8 cellular contexts compared by ENCODE assay signal in genomic region chr11:3423138-3423715, GRCh38. TPM values are rescaled to one million over a fixed set of nuclear protein-coding genes. Genes with fewer than 3 reads are reported as not detected.
DNase-seq lines count a peak whose midpoint lies in the region; ATAC-seq and TF ChIP-seq lines count a peak whose summit lies in the region.
"Not testable (repeated sequence)": the region's sequence is repeated elsewhere in the genome, so short reads cannot be mapped to it uniquely, and the experiment has no call there.

No MANE protein-coding gene starts in this region.

- WGBS in transverse colon (ENCODE audit: low coverage in 1 of 2), 2 donors = 2% methylated on average over 27 of the region's 45 CpGs; no CpG with 5 or more reads in 1 of the 2 donors

- H3K4me3 ChIP-seq in Caco-2 (ENCODE audit: low read depth, low read length) = peak overlapping the region; percentile 73
- H3K4me3 ChIP-seq in NT2/D1 (ENCODE audit: insufficient read length, low read depth) = peak overlapping the region; percentile 45
- peak overlapping the region; percentile 67 to 71 for H3K4me3 ChIP-seq in neutrophil (ENCODE audit: low read depth in 1 of 2, low read length in 1 of 2)
- H3K4me3 ChIP-seq in transverse colon = peak overlapping the region; percentile 48 to 78 (median 51)

- H3K27ac ChIP-seq in neutrophil = peak overlapping the region; percentile 72
- H3K27ac ChIP-seq in transverse colon = peak overlapping the region; percentile 78 to 88 (median 88)

- H3K27me3 ChIP-seq in Caco-2 (replicated peaks; ENCODE audit: control insufficient read depth, insufficient read depth, low read length); NT2/D1 (ENCODE audit: insufficient read depth, insufficient read length); transverse colon: not testable (repeated sequence)
- H3K27me3 ChIP-seq in neutrophil = peaks cover 58% of the 10 kb centered on the region

- not testable (repeated sequence) for H3K27me3 Mint-ChIP-seq in Caco-2 (ENCODE audit: insufficient read depth, unreplicated experiment); activated T-cell treated with anti-CD3 and anti-CD28 coated beads, Interleukin-2, amount 50 U/mL, for 72 hours (ENCODE audit: low read depth); effector memory CD8-positive, alpha-beta T cell
- H3K27me3 Mint-ChIP-seq in HFFc6 (ENCODE audit: insufficient read depth) = peaks cover 32% of the 10 kb centered on the region

- intact Hi-C loops in Caco-2 (cut with micrococcal nuclease; ENCODE audit: unreplicated experiment); transverse colon (cut with DNase I; ENCODE audit: low total_unique reads): not testable (repeated sequence)

- BruUV-seq in Caco-2 (replicated peaks; lab: Mats Ljungman, UMichigan) = TSS peak; percentile 56

- not testable (repeated sequence) for TF ChIP-seq EP300 in transverse colon (IDR thresholded peaks at IDR 0.05; ENCODE audit: low read depth)

- in situ Hi-C loops in transverse colon (cut with MboI; ENCODE audit: low pct_ligation_motif_present in 1 of 4, low pct_unique_long_range_greater_than_20kb in 1 of 4, low sequenced_read_pairs in 3 of 4) = not testable (repeated sequence)

- POLR2A ChIA-PET in Caco-2 (lab: Charles Lee) = interaction anchor here (0.9 kb wide), 1 partner anchor 44 kb away, joined by 4 read pairs; the partner anchor contains the start of gene ZNF195

- H3K4me1 Mint-ChIP-seq in Caco-2 (ENCODE audit: low read depth, unreplicated experiment); effector memory CD8-positive, alpha-beta T cell (ENCODE audit: low read depth in 2 of 2): not testable (repeated sequence)
- H3K4me1 Mint-ChIP-seq in HFFc6 (ENCODE audit: low read depth) = peaks cover 22% of the 10 kb centered on the region
- peaks cover 28% of the 10 kb centered on the region for H3K4me1 Mint-ChIP-seq in activated T-cell treated with anti-CD3 and anti-CD28 coated beads, Interleukin-2, amount 50 U/mL, for 72 hours (ENCODE audit: low read depth)

- not testable (repeated sequence) for DNase-seq in Caco-2; HFFc6; NT2/D1 (ENCODE audit: low read depth, low spot score); transverse colon
- peak in 1 of 2 donors; percentile 8 for DNase-seq in activated T-cell treated with anti-CD3 and anti-CD28 coated beads, Interleukin-2, amount 50 U/mL, for 72 hours
- DNase-seq in effector memory CD8-positive, alpha-beta T cell = peak in 1 of 3 experiments; percentile 6
- peak; percentile 46 for DNase-seq in iPS-NIHi11 (ENCODE audit: low spot score)

- CTCF ChIA-PET in Caco-2 (lab: Charles Lee) = interaction anchor here (0.9 to 1.3 kb wide), 2 partner anchors 15 to 54 kb away, joined by 3 to 5 read pairs; no protein-coding TSS in a partner anchor

- H3K36me3 ChIP-seq in Caco-2 (ENCODE audit: control insufficient read depth, insufficient read depth, low read length); NT2/D1 (ENCODE audit: insufficient read depth, insufficient read length, low read length); neutrophil; transverse colon: not testable (repeated sequence)

- not testable (repeated sequence) for H3K9me3 ChIP-seq in Caco-2; NT2/D1 (ENCODE audit: insufficient read depth, low read length); neutrophil; transverse colon

- H3K27ac Mint-ChIP-seq in Caco-2 (ENCODE audit: unreplicated experiment) = peak overlapping the region; percentile 94
- H3K27ac Mint-ChIP-seq in HFFc6 = peak overlapping the region; percentile 99; the same call in 1 of the 2 replicates
- not testable (repeated sequence) for H3K27ac Mint-ChIP-seq in activated T-cell treated with anti-CD3 and anti-CD28 coated beads, Interleukin-2, amount 50 U/mL, for 72 hours
- H3K27ac Mint-ChIP-seq in effector memory CD8-positive, alpha-beta T cell = peak overlapping the region; percentile 79 to 81

- H3K4me1 ChIP-seq in Caco-2; NT2/D1 (ENCODE audit: insufficient read depth, insufficient read length); neutrophil (ENCODE audit: control insufficient read depth in 1 of 2, insufficient read depth in 1 of 2, low read depth in 1 of 2, low read length in 1 of 2): not testable (repeated sequence)
- peaks cover 4 to 13% (median 9%) of the 10 kb centered on the region in 4 donors for H3K4me1 ChIP-seq in transverse colon

- H3K9ac ChIP-seq in NT2/D1 (ENCODE audit: insufficient read length, low read depth) = peak overlapping the region; percentile 82

- not testable (repeated sequence) for TF ChIP-seq POLR2A in transverse colon (IDR thresholded peaks at IDR 0.05)

- peaks cover 13% of the 10 kb centered on the region for H3K36me3 Mint-ChIP-seq in Caco-2 (ENCODE audit: insufficient read depth, unreplicated experiment)
- not testable (repeated sequence) for H3K36me3 Mint-ChIP-seq in HFFc6 (ENCODE audit: low read depth); activated T-cell treated with anti-CD3 and anti-CD28 coated beads, Interleukin-2, amount 50 U/mL, for 72 hours (ENCODE audit: insufficient read depth in 2 of 2); effector memory CD8-positive, alpha-beta T cell (ENCODE audit: insufficient read depth)

- not testable (repeated sequence) for H3K9me3 Mint-ChIP-seq in Caco-2 (ENCODE audit: unreplicated experiment); HFFc6; activated T-cell treated with anti-CD3 and anti-CD28 coated beads, Interleukin-2, amount 50 U/mL, for 72 hours; effector memory CD8-positive, alpha-beta T cell

- ATAC-seq in activated T-cell treated with anti-CD3 and anti-CD28 coated beads, Interleukin-2, amount 50 U/mL, for 72 hours (replicated peaks in 1 of 2); effector memory CD8-positive, alpha-beta T cell (replicated peaks): not testable (repeated sequence)

- not testable (repeated sequence) for TF ChIP-seq CTCF in Caco-2 (IDR thresholded peaks at IDR 0.05; ENCODE audit: insufficient read depth in 1 of 2, low read depth in 1 of 2, low read length in 1 of 2, severe bottlenecking in 1 of 2, unreplicated experiment in 1 of 2); HFFc6 (IDR thresholded peaks at IDR 0.05); neutrophil (IDR thresholded peaks at IDR 0.05); transverse colon (IDR thresholded peaks at IDR 0.05)

- H3K4me3 Mint-ChIP-seq in Caco-2 (ENCODE audit: unreplicated experiment) (peak overlapping the region; percentile 88), HFFc6 (peak overlapping the region; percentile 95)
- peak overlapping the region; percentile 94 to 96 for H3K4me3 Mint-ChIP-seq in activated T-cell treated with anti-CD3 and anti-CD28 coated beads, Interleukin-2, amount 50 U/mL, for 72 hours
- peak overlapping the region; percentile 89 to 91 for H3K4me3 Mint-ChIP-seq in effector memory CD8-positive, alpha-beta T cell

RNA-seq across cellular contexts. Expression of gene ZNF195, which starts 44.3 kb away (rescaled TPM):
- total RNA-seq in Caco-2 (2022) (51.2 and 57.5 TPM in 2 replicates), transverse colon (10 to 100 TPM; 12.3 to 37.5 (median 28.5) TPM)
- 10 to 100 TPM; 16.9 to 22.4 (median 18.4) TPM for total RNA-seq in HFFc6 (2021; fragmentation: NEBNext Ultra II Directional; extraction: Animal tissue kit (Norgen Biotek cat#: 25700))
- 10 to 100 TPM; 30.9 to 38.7 TPM for total RNA-seq in activated T-cell treated with anti-CD3 and anti-CD28 coated beads, Interleukin-2, amount 50 U/mL, for 72 hours
